Comparison of ENCODE assay signal across 18 cellular contexts in the genomic region with DNA sequence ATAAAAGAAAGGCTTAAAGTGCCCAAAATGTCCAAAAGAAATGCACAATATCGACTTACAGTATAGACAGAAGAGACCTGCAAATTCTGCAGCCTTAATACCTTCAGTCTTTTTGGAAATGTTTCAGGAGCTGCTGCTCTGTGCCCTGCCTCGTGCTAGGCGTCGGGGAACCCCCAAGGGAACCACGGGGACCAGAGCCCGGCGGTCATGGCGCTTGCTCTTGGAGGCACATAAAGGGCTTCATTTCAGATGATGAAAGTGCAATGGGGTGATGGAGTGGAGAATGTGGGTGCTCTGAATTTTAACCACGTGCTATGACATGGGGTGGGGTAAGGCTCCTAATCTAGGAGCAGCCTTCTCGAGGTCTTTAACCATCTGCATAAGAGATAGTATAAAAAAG. TPM values are rescaled to one million over a fixed set of nuclear protein-coding genes. Genes with fewer than 3 reads are reported as not detected.
DNase-seq lines count a peak whose midpoint lies in the region; ATAC-seq, FAIRE-seq and TF ChIP-seq lines count a peak whose summit lies in the region.
"Had no signal": no experiment of that assay in that cellular context is flagged by ENCODE, and none has a peak within 500 bp of the region (broad histone marks: within the 10 kb centered on the region; RNA-seq: fewer than 3 reads in every experiment).

No MANE protein-coding gene starts in this region.

- intact Hi-C loops in activated CD4-positive, alpha-beta T cell treated with anti-CD3 and anti-CD28 coated beads for 36 hours (cut with DNase I, micrococcal nuclease), result no loop called here
- intact Hi-C loops in spleen (cut with DNase I; ENCODE audit: low total_unique reads), result no loop called here

- no peak for ATAC-seq in activated CD4-positive, alpha-beta T cell treated with anti-CD3 and anti-CD28 coated beads for 36 hours
- ATAC-seq in activated naive CD8-positive, alpha-beta T cell treated with anti-CD3 and anti-CD28 coated beads, Interleukin-2, amount 50 U/mL, for 24 hours, result no peak
- no peak for ATAC-seq in GM18502 (IDR thresholded peaks at IDR 0.05; ENCODE audit: poor library complexity, unreplicated experiment)

- H3K4me3 ChIP-seq in NT2/D1 (ENCODE audit: insufficient read length, low read depth) (no peak overlapping the region), spleen (no peak overlapping the region), small intestine (ENCODE audit: low read depth in 1 of 2, low read length in 2 of 2) (no peak overlapping the region)

- CTCF ChIA-PET in activated CD4-positive, alpha-beta T cell treated with anti-CD3 and anti-CD28 coated beads for 36 hours (lab: Charles Lee), result interaction anchor here (0.6 to 0.7 kb wide), 2 partner anchors 20 to 55 kb away, joined by 3 read pairs; no protein-coding TSS in a partner anchor

- peak overlapping the region; percentile 61 for H3K9ac ChIP-seq in NT2/D1 (ENCODE audit: insufficient read length, low read depth)

- H3K4me3 Mint-ChIP-seq in activated CD4-positive, alpha-beta T cell treated with anti-CD3 and anti-CD28 coated beads for 36 hours, result peak overlapping the region; percentile 75
- peak overlapping the region; percentile 83 for H3K4me3 Mint-ChIP-seq in activated naive CD8-positive, alpha-beta T cell treated with anti-CD3 and anti-CD28 coated beads, Interleukin-2, amount 50 U/mL, for 24 hours
- H3K4me3 Mint-ChIP-seq: nephron progenitor cell had no signal

- H3K36me3 ChIP-seq in NT2/D1 (ENCODE audit: insufficient read depth, insufficient read length, low read length) (no peaks in the 10 kb centered on the region), spleen (no peaks in the 10 kb centered on the region), small intestine (ENCODE audit: control insufficient read depth in 2 of 2, insufficient read depth in 2 of 2, low read length in 2 of 2) (no peaks in the 10 kb centered on the region)
- H3K36me3 ChIP-seq: prostate gland had no signal

- TF ChIP-seq CTCF in spleen (IDR thresholded peaks at IDR 0.05 in 8 of 11, conservative IDR thresholded peaks at IDR 0.05 in 3 of 11), result no peak

- H3K27me3 Mint-ChIP-seq in activated CD4-positive, alpha-beta T cell treated with anti-CD3 and anti-CD28 coated beads for 36 hours, result no peaks in the 10 kb centered on the region
- H3K27me3 Mint-ChIP-seq in activated naive CD8-positive, alpha-beta T cell treated with anti-CD3 and anti-CD28 coated beads, Interleukin-2, amount 50 U/mL, for 24 hours, result peaks cover 3% of the 10 kb centered on the region

- TF ChIP-seq POLR2A in spleen (IDR thresholded peaks at IDR 0.05), result no peak

- H3K4me1 ChIP-seq in NT2/D1 (ENCODE audit: insufficient read depth, insufficient read length), result no peaks in the 10 kb centered on the region
- H3K4me1 ChIP-seq in spleen, result peaks cover 0 to 15% (median 10%) of the 10 kb centered on the region in 6 donors
- no peaks in the 10 kb centered on the region for H3K4me1 ChIP-seq in small intestine (ENCODE audit: control insufficient read depth in 2 of 2, insufficient read depth in 1 of 2, low read depth in 1 of 2, low read length in 1 of 2)
- H3K4me1 ChIP-seq: A549, prostate gland had no signal

- H3K9me3 ChIP-seq in NT2/D1 (ENCODE audit: insufficient read depth, low read length) (peaks cover 6% of the 10 kb centered on the region; the same call in 1 of the 2 replicates), spleen (no peaks in the 10 kb centered on the region), small intestine (ENCODE audit: control insufficient read depth, low read depth) (no peaks in the 10 kb centered on the region)
- H3K9me3 ChIP-seq: A549, prostate gland had no signal

- peak; percentile 20 for DNase-seq in activated CD4-positive, alpha-beta T cell treated with anti-CD3 and anti-CD28 coated beads for 36 hours
- DNase-seq in activated CD4-positive, alpha-beta T cell treated with anti-CD3 and anti-CD28 coated beads for 4 hours, result no peak
- no peak for DNase-seq in NT2/D1 (ENCODE audit: low read depth, low spot score)
- DNase-seq in activated naive CD8-positive, alpha-beta T cell treated with anti-CD3 and anti-CD28 coated beads, Interleukin-2, amount 50 U/mL, for 24 hours, result peak; percentile 14
- DNase-seq in spleen, result peak; percentile 68
- no peak for DNase-seq in small intestine
- no peak for DNase-seq in NCI-H774 (lab: John Stamatoyannopoulos, UW)
- DNase-seq: H7; islet precursor cell; mammary epithelial cell; NCI-H1092 treated with DMSO at 0.1 percent for 48 hours; nephron progenitor cell; PC-9; stimulated activated naive CD4-positive, alpha-beta T cell treated with Interleukin-2 at 50 U/mL for 16 hours had no signal

- H3K36me3 Mint-ChIP-seq in activated CD4-positive, alpha-beta T cell treated with anti-CD3 and anti-CD28 coated beads for 36 hours (ENCODE audit: low read depth), result no peaks in the 10 kb centered on the region
- no peaks in the 10 kb centered on the region for H3K36me3 Mint-ChIP-seq in activated naive CD8-positive, alpha-beta T cell treated with anti-CD3 and anti-CD28 coated beads, Interleukin-2, amount 50 U/mL, for 24 hours (ENCODE audit: low read depth)

- WGBS in spleen, 5 donors, result 83 to 92% (median 87%) methylated on average over 10 of the region's 10 CpGs
- 85 to 88% (median 85%) methylated on average over 10 of the region's 10 CpGs for WGBS in small intestine, 3 donors

- H3K27me3 ChIP-seq in NT2/D1 (ENCODE audit: insufficient read depth, insufficient read length), result no peaks in the 10 kb centered on the region
- H3K27me3 ChIP-seq in spleen (replicated peaks in 1 of 7), result no peaks in the 10 kb centered on the region
- H3K27me3 ChIP-seq in small intestine (ENCODE audit: control insufficient read depth in 2 of 2, insufficient read depth in 2 of 2, low read length in 2 of 2), result no peaks in the 10 kb centered on the region

- H3K9me3 Mint-ChIP-seq in activated CD4-positive, alpha-beta T cell treated with anti-CD3 and anti-CD28 coated beads for 36 hours (ENCODE audit: low read depth), result no peaks in the 10 kb centered on the region
- H3K9me3 Mint-ChIP-seq in activated naive CD8-positive, alpha-beta T cell treated with anti-CD3 and anti-CD28 coated beads, Interleukin-2, amount 50 U/mL, for 24 hours, result no peaks in the 10 kb centered on the region

- no peak overlapping the region for H3K27ac Mint-ChIP-seq in activated CD4-positive, alpha-beta T cell treated with anti-CD3 and anti-CD28 coated beads for 36 hours
- H3K27ac Mint-ChIP-seq in activated naive CD8-positive, alpha-beta T cell treated with anti-CD3 and anti-CD28 coated beads, Interleukin-2, amount 50 U/mL, for 24 hours, result no peak overlapping the region

- no peak for FAIRE-seq in small intestine (lab: Jason Lieb, UNC)
- FAIRE-seq: A549, urothelium cell line had no signal

- peaks cover 8% of the 10 kb centered on the region for H3K4me1 Mint-ChIP-seq in activated CD4-positive, alpha-beta T cell treated with anti-CD3 and anti-CD28 coated beads for 36 hours
- H3K4me1 Mint-ChIP-seq in activated naive CD8-positive, alpha-beta T cell treated with anti-CD3 and anti-CD28 coated beads, Interleukin-2, amount 50 U/mL, for 24 hours, result peaks cover 8% of the 10 kb centered on the region
- H3K4me1 Mint-ChIP-seq: nephron progenitor cell had no signal

- POLR2A ChIA-PET in activated CD4-positive, alpha-beta T cell treated with anti-CD3 and anti-CD28 coated beads for 36 hours (lab: Charles Lee), result no interaction called here

- H3K27ac ChIP-seq in spleen, result no peak overlapping the region
- H3K27ac ChIP-seq in small intestine (ENCODE audit: low read depth in 1 of 2, low read length in 1 of 2), result no peak overlapping the region
- H3K27ac ChIP-seq: PC-9 had no signal

RNA-seq across cellular contexts. Expression of a gene that starts 14.8 kb away (rescaled TPM):
- total RNA-seq in activated CD4-positive, alpha-beta T cell treated with anti-CD3 and anti-CD28 coated beads for 36 hours, result 10 to 100 TPM; 13.9 to 16.6 TPM
- 10 to 100 TPM in 6 of 7 donors, 1 to 10 TPM in 1; 10.0 to 18.9 (median 11.9) TPM for total RNA-seq in spleen
- polyA plus RNA-seq in spleen (1 to 10 TPM; 5.1 to 8.6 (median 7.6) TPM), small intestine (10 to 100 TPM; 21.1 to 35.9 (median 23.7) TPM)

RNA-seq across cellular contexts. Expression of a gene that starts 57.0 kb away (rescaled TPM):
- 10 to 100 TPM; 18.6 to 26.2 TPM for total RNA-seq in activated CD4-positive, alpha-beta T cell treated with anti-CD3 and anti-CD28 coated beads for 36 hours
- total RNA-seq in spleen, result 10 to 100 TPM; 10.1 to 13.4 (median 12.3) TPM
- polyA plus RNA-seq in spleen (1 to 10 TPM; 3.3 to 4.4 (median 4.2) TPM), small intestine (10 to 100 TPM in 1 of 3 donors, 1 to 10 TPM in 2; 7.0 to 28.4 (median 9.6) TPM)

Comparison
In these comparisons a context has a peak if more than half of its experiments do, and no peak if none do; other contexts are left out.
1. DNase-seq: peak in activated CD4-positive, alpha-beta T cell treated with anti-CD3 and anti-CD28 coated beads for 36 hours (single experiment), activated naive CD8-positive, alpha-beta T cell treated with anti-CD3 and anti-CD28 coated beads, Interleukin-2, amount 50 U/mL, for 24 hours (single experiment) and spleen (single experiment); none in activated CD4-positive, alpha-beta T cell treated with anti-CD3 and anti-CD28 coated beads for 4 hours (0 of 2), NT2/D1 (single experiment), small intestine (single experiment) and NCI-H774 (single experiment).